ENCODE assay signal across 18 cellular contexts in the genomic region with DNA sequence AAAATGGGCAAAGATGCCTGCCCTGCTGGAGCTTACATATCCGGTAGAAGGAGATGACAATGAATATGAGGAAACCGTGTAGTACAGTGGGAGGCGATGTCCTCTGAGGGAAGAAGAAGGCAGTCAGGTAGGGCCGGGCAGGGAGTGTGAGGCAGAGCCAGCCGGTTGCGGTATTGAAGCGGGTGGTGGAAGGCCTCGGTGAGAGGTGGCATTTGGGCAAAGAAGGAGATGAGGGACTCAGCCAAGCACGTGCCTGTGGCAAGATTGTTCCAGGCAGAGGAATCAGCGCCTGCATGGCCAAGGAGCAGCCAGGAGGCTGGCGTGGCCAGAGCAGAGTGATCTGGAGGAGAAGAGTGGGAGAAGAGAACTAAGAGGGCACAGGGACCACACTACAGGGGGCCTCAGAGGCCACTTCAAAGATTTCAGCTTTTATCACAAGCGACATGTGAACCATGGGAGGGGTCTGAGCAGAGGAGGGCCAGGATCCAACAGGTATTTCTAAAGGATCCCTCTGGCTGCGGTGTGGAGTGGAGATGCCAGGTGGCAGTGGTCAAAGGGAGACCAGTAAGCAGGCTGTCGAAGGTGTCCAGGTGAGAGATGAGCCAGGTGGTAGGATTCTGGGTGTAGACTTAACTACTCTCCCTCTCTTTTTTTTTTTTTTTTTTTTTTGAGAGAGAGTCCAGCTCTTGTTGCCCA. TPM values are rescaled to one million over a fixed set of nuclear protein-coding genes. Genes with fewer than 3 reads are reported as not detected.
DNase-seq lines count a peak whose midpoint lies in the region; ATAC-seq and TF ChIP-seq lines count a peak whose summit lies in the region.
"Had no signal": no experiment of that assay in that cellular context is flagged by ENCODE, and none has a peak within 500 bp of the region (broad histone marks: within the 10 kb centered on the region; RNA-seq: fewer than 3 reads in every experiment).

No MANE protein-coding gene starts in this region.

- no peaks in the 10 kb centered on the region for H3K4me1 ChIP-seq in spleen
- H3K4me1 ChIP-seq: SJSA1 had no signal

- POLR2A ChIA-PET in MCF 10A (lab: Yijun Ruan, JAX), result no interaction called here

- H3K4me1 Mint-ChIP-seq in MCF 10A (ENCODE audit: insufficient read depth, unreplicated experiment), result no peaks in the 10 kb centered on the region
- H3K4me1 Mint-ChIP-seq in nephron, result peaks cover 72% of the 10 kb centered on the region

- no peak overlapping the region for H3K4me3 ChIP-seq in spleen
- H3K4me3 ChIP-seq: SJSA1 had no signal

- H3K27me3 Mint-ChIP-seq in MCF 10A (ENCODE audit: insufficient read depth, unreplicated experiment) (no peaks in the 10 kb centered on the region), nephron (ENCODE audit: low read depth) (no peaks in the 10 kb centered on the region)

- DNase-seq in NCI-H510A treated with DMSO at 0.1 percent for 48 hours (lab: John Stamatoyannopoulos, UW) (peak; percentile 14), NCI-H510A (lab: John Stamatoyannopoulos, UW) (no peak), MCF 10A (ENCODE audit: unreplicated experiment) (no peak), spleen (peak; percentile 61), NCI-H2227 (lab: John Stamatoyannopoulos, UW; ENCODE audit: unreplicated experiment) (no peak), NCI-H2081 treated with DMSO at 0.1 percent for 48 hours (lab: John Stamatoyannopoulos, UW) (no peak)
- DNase-seq: DMS79 treated with DMSO at 0.1 percent for 48 hours, KBM-7, NCI-H1092 treated with DMSO at 0.1 percent for 48 hours, NCI-H187 treated with DMSO at 0.1 percent for 48 hours, NCI-H2171, NCI-H524 had no signal

- BruUV-seq in MCF 10A (replicated peaks; lab: Mats Ljungman, UMichigan), result no TSS peak

- 88 to 92% (median 90%) methylated on average over 14 of the region's 14 CpGs for WGBS in spleen, 5 donors

- intact Hi-C loops in MCF 10A (cut with micrococcal nuclease) (no loop called here), spleen (cut with DNase I; ENCODE audit: low total_unique reads) (no loop called here)

- CTCF ChIA-PET in MCF 10A (lab: Yijun Ruan, JAX), result interaction anchor here (0.6 to 0.7 kb wide), 2 partner anchors 83 to 345 kb away, joined by 3 read pairs; no protein-coding TSS in a partner anchor

- H3K27ac Mint-ChIP-seq in MCF 10A (ENCODE audit: low read depth, unreplicated experiment), result peak overlapping the region; percentile 5
- H3K27ac Mint-ChIP-seq in nephron, result peak overlapping the region; percentile 59 to 87 (median 62)
- H3K27ac Mint-ChIP-seq: CD14-positive monocyte had no signal

- no peaks in the 10 kb centered on the region for H3K36me3 ChIP-seq in spleen
- H3K36me3 ChIP-seq: SJSA1 had no signal

- TF ChIP-seq CTCF in MCF 10A (IDR thresholded peaks at IDR 0.05; ENCODE audit: unreplicated experiment) (no peak), nephron (IDR thresholded peaks at IDR 0.05; ENCODE audit: unreplicated experiment in 3 of 3) (no peak), spleen (IDR thresholded peaks at IDR 0.05 in 8 of 11, conservative IDR thresholded peaks at IDR 0.05 in 3 of 11) (no peak)

- H3K4me3 Mint-ChIP-seq in MCF 10A (ENCODE audit: unreplicated experiment), result no peak overlapping the region
- no peak overlapping the region for H3K4me3 Mint-ChIP-seq in nephron
- H3K4me3 Mint-ChIP-seq: CD14-positive monocyte had no signal

- ATAC-seq in HG03039 (IDR thresholded peaks at IDR 0.05; ENCODE audit: unreplicated experiment), result no peak

- TF ChIP-seq POLR2A in spleen (IDR thresholded peaks at IDR 0.05), result no peak

- H3K36me3 Mint-ChIP-seq in MCF 10A (ENCODE audit: insufficient read depth, unreplicated experiment) (peaks cover 41% of the 10 kb centered on the region), nephron (ENCODE audit: low read depth) (peaks cover 39% of the 10 kb centered on the region)
- H3K36me3 Mint-ChIP-seq: CD14-positive monocyte had no signal

- peaks cover 0 to 41% (median 0%) of the 10 kb centered on the region in 7 donors for H3K27me3 ChIP-seq in spleen (replicated peaks in 1 of 7)
- H3K27me3 ChIP-seq: SJSA1 had no signal

- H3K9me3 Mint-ChIP-seq in MCF 10A (ENCODE audit: unreplicated experiment), result no peaks in the 10 kb centered on the region
- H3K9me3 Mint-ChIP-seq in nephron, result no peaks in the 10 kb centered on the region
- H3K9me3 Mint-ChIP-seq: CD14-positive monocyte had no signal

- no peak overlapping the region for H3K27ac ChIP-seq in spleen
- H3K27ac ChIP-seq: SJSA1 had no signal

- H3K9me3 ChIP-seq in spleen, result no peaks in the 10 kb centered on the region
- H3K9me3 ChIP-seq: SJSA1 had no signal

RNA-seq across cellular contexts. Expression of gene MDFI, which starts 13.8 kb away (rescaled TPM):
- 39.1 and 59.1 TPM in 2 replicates for total RNA-seq in MCF 10A (2022)
- total RNA-seq in spleen, result under 1 TPM in 2 of 7 donors, not detected in 5; 0.47 to 0.82 TPM
- polyA plus RNA-seq in spleen, result under 1 TPM; 0.28 to 0.68 (median 0.35) TPM
- total RNA-seq: A172, OCI-LY7, SJSA1 had no signal
- polyA plus RNA-seq: CD14-positive monocyte had no signal

Comparison
In these comparisons a context has a peak if more than half of its experiments do, and no peak if none do; other contexts are left out.
1. DNase-seq: peak in NCI-H510A treated with DMSO at 0.1 percent for 48 hours (single experiment) and spleen (single experiment); none in NCI-H510A (single experiment), MCF 10A (single experiment), NCI-H2227 (single experiment) and NCI-H2081 treated with DMSO at 0.1 percent for 48 hours (single experiment).
2. RNA of gene MDFI, which starts 13.8 kb away (total RNA-seq): 39.1 to 59.1 TPM in MCF 10A; 0.47 to 0.82 TPM in spleen; every median in the first group is over 10 times any median in the second.